In the genomic region with DNA sequence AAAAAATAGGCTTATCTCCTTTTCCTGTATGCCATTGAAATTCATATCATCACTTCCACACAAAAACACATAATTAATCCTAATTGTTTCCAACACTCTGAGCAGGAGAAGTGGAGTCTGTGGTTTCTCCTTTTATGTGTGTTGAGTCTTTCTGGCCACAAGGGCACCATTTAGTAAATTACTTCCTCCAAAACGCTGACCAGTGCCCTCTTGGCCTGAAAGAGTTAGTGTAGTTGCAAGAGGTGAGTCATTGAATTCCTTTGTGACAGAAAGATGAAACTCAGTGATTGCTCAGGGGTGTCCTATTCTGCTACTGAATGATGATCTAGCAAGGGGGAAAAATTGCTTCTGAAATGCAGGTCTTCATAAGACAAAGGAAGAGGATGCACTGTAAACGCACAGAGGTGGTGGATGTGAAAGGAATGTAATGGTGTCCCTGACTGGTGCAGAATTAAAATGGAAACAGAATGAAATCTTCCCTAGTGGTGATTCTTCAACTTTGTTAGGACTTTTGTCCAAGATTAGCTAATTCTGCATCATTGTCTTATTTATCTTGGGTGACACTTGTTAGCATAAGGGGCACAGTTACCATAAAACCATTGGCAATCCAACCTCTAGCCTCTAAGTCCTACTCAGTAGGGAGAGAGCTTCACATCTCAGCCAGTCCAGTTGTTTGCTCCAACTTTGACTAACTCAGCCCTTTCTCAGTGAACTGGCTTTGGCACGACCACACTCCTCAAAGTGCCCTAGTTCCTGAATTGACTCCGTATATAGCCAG, we compare ENCODE assay signal across 12 cellular contexts.
A peak's percentile ranks its signal among the peaks of the same experiment; 100 is the strongest.
DNase-seq lines count a peak whose midpoint lies in the region; ATAC-seq, FAIRE-seq and TF ChIP-seq lines count a peak whose summit lies in the region.
"Had no signal": no experiment of that assay in that cellular context is flagged by ENCODE, and none has a peak within 500 bp of the region (broad histone marks: within the 10 kb centered on the region; RNA-seq: fewer than 3 reads in every experiment).

No MANE protein-coding gene starts in this region.

- H4K20me1 ChIP-seq in astrocyte (ENCODE audit: insufficient read depth, low read length), result no peaks in the 10 kb centered on the region

- no peaks in the 10 kb centered on the region for H3K27me3 Mint-ChIP-seq in astrocyte (ENCODE audit: low read depth, unreplicated experiment)

- ATAC-seq in HG02885 (IDR thresholded peaks at IDR 0.05; ENCODE audit: poor library complexity, unreplicated experiment), result no peak
- no peak for ATAC-seq in HG03025 (IDR thresholded peaks at IDR 0.05; ENCODE audit: low FRiP score, unreplicated experiment)

- H3K27me3 ChIP-seq in astrocyte (ENCODE audit: insufficient read depth, low read length), result no peaks in the 10 kb centered on the region
- H3K27me3 ChIP-seq in WERI-Rb-1 (ENCODE audit: insufficient read depth, low read depth, severe bottlenecking), result no peaks in the 10 kb centered on the region
- H3K27me3 ChIP-seq: spleen, uterus had no signal

- H3K4me3 Mint-ChIP-seq in astrocyte (ENCODE audit: unreplicated experiment), result no peak overlapping the region

- H3K27ac ChIP-seq in astrocyte (ENCODE audit: low read depth, low read length) (no peak overlapping the region), WERI-Rb-1 (no peak overlapping the region)
- H3K27ac ChIP-seq: spleen, uterus had no signal

- DNase-seq in AML-193 (lab: John Stamatoyannopoulos, UW), result peak; percentile 46 to 50
- peak; percentile 50 for DNase-seq in HuH-7.5 (ENCODE audit: low spot score)
- DNase-seq in astrocyte (ENCODE audit: low read depth), result peak; percentile 93
- DNase-seq in left kidney (ENCODE audit: low read depth, low spot score), result peak; percentile 29
- DNase-seq in RPMI8226, result no peak
- DNase-seq in WERI-Rb-1, result no peak
- DNase-seq: activated CD4-positive, alpha-beta T cell treated with anti-CD3 and anti-CD28 coated beads, Interleukin-2, amount 50 U/mL, for 48 hours; DMS79; spleen; uterus had no signal

- peak overlapping the region; percentile 28 for H3K4me2 ChIP-seq in astrocyte (ENCODE audit: low read length)

- H3K27ac Mint-ChIP-seq in astrocyte (ENCODE audit: unreplicated experiment), result no peak overlapping the region

- no peaks in the 10 kb centered on the region for H3K9me3 Mint-ChIP-seq in astrocyte (ENCODE audit: unreplicated experiment)

- peaks cover 13% of the 10 kb centered on the region for H3K4me1 Mint-ChIP-seq in astrocyte (ENCODE audit: low read depth, unreplicated experiment)

- no peaks in the 10 kb centered on the region for H3K79me2 ChIP-seq in astrocyte (ENCODE audit: insufficient read depth, low read length)

- peaks cover 10% of the 10 kb centered on the region for H3K4me1 ChIP-seq in astrocyte (ENCODE audit: insufficient read depth, low read length)
- H3K4me1 ChIP-seq: spleen, uterus had no signal

- H3K4me3 ChIP-seq in astrocyte (ENCODE audit: insufficient read depth, low read depth, low read length) (no peak overlapping the region), WERI-Rb-1 (ENCODE audit: low read depth, low read length) (no peak overlapping the region)
- H3K4me3 ChIP-seq: spleen, uterus had no signal

- H2AFZ ChIP-seq in astrocyte (ENCODE audit: low read depth, low read length), result no peak overlapping the region

- H3K9ac ChIP-seq in astrocyte (ENCODE audit: low read length), result no peak overlapping the region

- no peak for FAIRE-seq in astrocyte (lab: Jason Lieb, UNC)

- no peaks in the 10 kb centered on the region for H3K36me3 Mint-ChIP-seq in astrocyte (ENCODE audit: low read depth, unreplicated experiment)

- no peaks in the 10 kb centered on the region for H3K9me3 ChIP-seq in astrocyte (ENCODE audit: insufficient read depth, low read depth, low read length)
- no peaks in the 10 kb centered on the region for H3K9me3 ChIP-seq in WERI-Rb-1 (ENCODE audit: severe bottlenecking)
- H3K9me3 ChIP-seq: spleen, uterus had no signal

- H3K36me3 ChIP-seq in astrocyte (ENCODE audit: insufficient read depth, low read length), result no peaks in the 10 kb centered on the region
- no peaks in the 10 kb centered on the region for H3K36me3 ChIP-seq in WERI-Rb-1
- H3K36me3 ChIP-seq: spleen, uterus had no signal

- TF ChIP-seq CTCF in astrocyte (IDR thresholded peaks at IDR 0.05; ENCODE audit: insufficient read depth, low read depth, low read length) (peak; percentile 26), WERI-Rb-1 (IDR thresholded peaks at IDR 0.05; ENCODE audit: low read depth, low read length) (no peak)

Comparison
In these comparisons a context has a peak if more than half of its experiments do, and no peak if none do; other contexts are left out.
1. DNase-seq: peak in AML-193 (2 of 2), HuH-7.5 (single experiment), astrocyte (single experiment) and left kidney (single experiment); none in RPMI8226 (single experiment) and WERI-Rb-1 (single experiment).